Comparison of ENCODE assay signal across 28 cellular contexts in the genomic region with DNA sequence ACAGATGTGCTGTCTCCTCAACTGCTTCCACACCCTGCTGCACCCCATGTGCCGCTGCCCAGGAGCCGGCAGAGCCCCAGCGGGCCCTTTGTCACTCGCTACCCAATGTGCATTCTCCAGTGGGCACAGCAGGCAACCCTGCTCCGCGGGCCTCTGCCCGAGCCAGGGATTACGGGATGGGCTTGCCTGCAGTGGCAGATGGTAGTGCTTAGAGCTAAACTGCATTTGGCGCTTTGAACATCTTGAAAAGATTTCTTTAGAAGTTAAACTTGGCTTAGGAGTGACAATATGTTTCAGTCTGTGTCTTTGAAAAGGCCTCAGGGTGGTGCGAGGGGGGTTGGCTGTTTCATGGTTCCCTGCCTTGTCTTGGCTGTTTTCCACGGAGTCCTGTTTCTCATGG.
A peak's percentile ranks its signal among the peaks of the same experiment; 100 is the strongest.
DNase-seq lines count a peak whose midpoint lies in the region; ATAC-seq, FAIRE-seq and TF ChIP-seq lines count a peak whose summit lies in the region.
"Had no signal": no experiment of that assay in that cellular context is flagged by ENCODE, and none has a peak within 500 bp of the region (broad histone marks: within the 10 kb centered on the region; RNA-seq: fewer than 3 reads in every experiment).

No MANE protein-coding gene starts in this region.

- no peak for TF ChIP-seq CTCF in D721Med (IDR thresholded peaks at IDR 0.05; ENCODE audit: insufficient read depth, missing control alignments)

- 0 out of 2 replicates have a peak, but pooled peaks have one; percentile 16 for TF ChIP-seq RAD21 in Ishikawa (IDR thresholded peaks at IDR 0.05; ENCODE audit: low read depth)

- H3K9me3 Mint-ChIP-seq in stimulated activated naive CD8-positive, alpha-beta T cell treated with anti-CD3 and anti-CD28 coated beads, Interleukin-15, amount 100 ng/mL, for 72 hours = no peaks in the 10 kb centered on the region
- H3K9me3 Mint-ChIP-seq: activated naive CD8-positive, alpha-beta T cell treated with anti-CD3 and anti-CD28 coated beads, Interleukin-2, amount 10 ng/mL, durations not matched to agents 7 days and 5 days; activated T-cell treated with anti-CD3 and anti-CD28 coated beads, Interleukin-2, amount 50 U/mL, for 4 hours; CD8-positive, alpha-beta memory T cell; effector memory CD8-positive, alpha-beta T cell had no signal

- H3K4me1 Mint-ChIP-seq in stimulated activated naive CD8-positive, alpha-beta T cell treated with anti-CD3 and anti-CD28 coated beads, Interleukin-15, amount 100 ng/mL, for 72 hours = peaks cover 7% of the 10 kb centered on the region
- H3K4me1 Mint-ChIP-seq: CD8-positive, alpha-beta memory T cell had no signal

- DNase-seq in D721Med (ENCODE audit: insufficient read length, low spot score) (peak; percentile 94), NCI-H82 treated with DMSO at 0.1 percent for 48 hours (lab: John Stamatoyannopoulos, UW; ENCODE audit: unreplicated experiment) (peak; percentile 59), mesenteric fat pad (ENCODE audit: low spot score) (peak; percentile 57), DMS53 (lab: John Stamatoyannopoulos, UW) (no peak), OCI-M2 (lab: John Stamatoyannopoulos, UW; ENCODE audit: unreplicated experiment) (no peak)
- DNase-seq in stimulated activated naive CD8-positive, alpha-beta T cell treated with anti-CD3 and anti-CD28 coated beads, Interleukin-15, amount 100 ng/mL, for 72 hours = no peak
- DNase-seq: activated CD4-positive, alpha-beta T cell treated with anti-CD3 and anti-CD28 coated beads, Interleukin-2, amount 50 U/mL, for 1 hour; activated gamma-delta T cell treated with Interleukin-2 at 50 U/mL for 16 hours; activated naive CD8-positive, alpha-beta T cell treated with anti-CD3 and anti-CD28 coated beads, Interleukin-2, amount 10 ng/mL, durations not matched to agents 7 days and 5 days; activated T-cell treated with anti-CD3 and anti-CD28 coated beads, Interleukin-2, amount 50 U/mL, for 4 hours; BE2C; CD8-positive, alpha-beta memory T cell; effector memory CD8-positive, alpha-beta T cell; erythroblast; GDM1; GM23248; IMR-90; islet precursor cell; left ventricle myocardium inferior; mesenchymal stem cell; NCI-H146; right lobe of liver; spleen; stimulated activated CD4-positive, alpha-beta T cell treated with anti-CD3 and anti-CD28 coated beads, Interleukin-2, amount 100 ng/mL, for 24 hours; stomach had no signal

- no peak for FAIRE-seq in D721Med (lab: Jason Lieb, UNC)
- FAIRE-seq: urothelium cell line had no signal

- no peak for ATAC-seq in stimulated activated naive CD8-positive, alpha-beta T cell treated with anti-CD3 and anti-CD28 coated beads, Interleukin-15, amount 100 ng/mL, for 72 hours
- ATAC-seq: activated T-cell treated with anti-CD3 and anti-CD28 coated beads, Interleukin-2, amount 50 U/mL, for 4 hours; effector memory CD8-positive, alpha-beta T cell; right lobe of liver; WTC11 had no signal

- no peak overlapping the region for H3K27ac Mint-ChIP-seq in stimulated activated naive CD8-positive, alpha-beta T cell treated with anti-CD3 and anti-CD28 coated beads, Interleukin-15, amount 100 ng/mL, for 72 hours
- H3K27ac Mint-ChIP-seq: CD8-positive, alpha-beta memory T cell; effector memory CD8-positive, alpha-beta T cell; WTC11 had no signal

- peak; percentile 89 for TF ChIP-seq EP300 in Ishikawa (IDR thresholded peaks at IDR 0.05; ENCODE audit: borderline replicate concordance)

- no peak overlapping the region for H3K4me3 Mint-ChIP-seq in stimulated activated naive CD8-positive, alpha-beta T cell treated with anti-CD3 and anti-CD28 coated beads, Interleukin-15, amount 100 ng/mL, for 72 hours
- H3K4me3 Mint-ChIP-seq: activated naive CD8-positive, alpha-beta T cell treated with anti-CD3 and anti-CD28 coated beads, Interleukin-2, amount 10 ng/mL, durations not matched to agents 7 days and 5 days; activated T-cell treated with anti-CD3 and anti-CD28 coated beads, Interleukin-2, amount 50 U/mL, for 4 hours; CD8-positive, alpha-beta memory T cell; effector memory CD8-positive, alpha-beta T cell; WTC11 had no signal

- peaks cover 32% of the 10 kb centered on the region for H3K27me3 Mint-ChIP-seq in stimulated activated naive CD8-positive, alpha-beta T cell treated with anti-CD3 and anti-CD28 coated beads, Interleukin-15, amount 100 ng/mL, for 72 hours

TF ChIP-seq in Ishikawa, 13 proteins besides CTCF, POLR2A, EP300 and RAD21:
- TF ChIP-seq TEAD4 (IDR thresholded peaks at IDR 0.05) (peak; percentile 81), EGR1 (IDR thresholded peaks at IDR 0.05) (no peak), YY1 (IDR thresholded peaks at IDR 0.05; ENCODE audit: low read depth) (peak; percentile 23; the same call in 1 of the 2 replicates), NFIC (IDR thresholded peaks at IDR 0.05) (peak; percentile 94), CREB1 (IDR thresholded peaks at IDR 0.05; ENCODE audit: low read depth) (no peak), TCF12 (IDR thresholded peaks at IDR 0.05; ENCODE audit: low read depth) (peak; percentile 97), TAF1 (IDR thresholded peaks at IDR 0.05; ENCODE audit: low read depth) (no peak), FOXM1 (IDR thresholded peaks at IDR 0.05; ENCODE audit: borderline replicate concordance, low read depth) (peak; percentile 78), ZBTB7A (IDR thresholded peaks at IDR 0.05; ENCODE audit: low read depth) (no peak), CEBPB (IDR thresholded peaks at IDR 0.05) (0 out of 2 replicates have a peak, but pooled peaks have one; percentile 0)
- TF ChIP-seq, protein P1, sequence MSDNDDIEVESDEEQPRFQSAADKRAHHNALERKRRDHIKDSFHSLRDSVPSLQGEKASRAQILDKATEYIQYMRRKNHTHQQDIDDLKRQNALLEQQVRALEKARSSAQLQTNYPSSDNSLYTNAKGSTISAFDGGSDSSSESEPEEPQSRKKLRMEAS (IDR thresholded peaks at IDR 0.05) = 0 out of 2 replicates have a peak, but pooled peaks have one; percentile 54
- TF ChIP-seq, protein P2, sequence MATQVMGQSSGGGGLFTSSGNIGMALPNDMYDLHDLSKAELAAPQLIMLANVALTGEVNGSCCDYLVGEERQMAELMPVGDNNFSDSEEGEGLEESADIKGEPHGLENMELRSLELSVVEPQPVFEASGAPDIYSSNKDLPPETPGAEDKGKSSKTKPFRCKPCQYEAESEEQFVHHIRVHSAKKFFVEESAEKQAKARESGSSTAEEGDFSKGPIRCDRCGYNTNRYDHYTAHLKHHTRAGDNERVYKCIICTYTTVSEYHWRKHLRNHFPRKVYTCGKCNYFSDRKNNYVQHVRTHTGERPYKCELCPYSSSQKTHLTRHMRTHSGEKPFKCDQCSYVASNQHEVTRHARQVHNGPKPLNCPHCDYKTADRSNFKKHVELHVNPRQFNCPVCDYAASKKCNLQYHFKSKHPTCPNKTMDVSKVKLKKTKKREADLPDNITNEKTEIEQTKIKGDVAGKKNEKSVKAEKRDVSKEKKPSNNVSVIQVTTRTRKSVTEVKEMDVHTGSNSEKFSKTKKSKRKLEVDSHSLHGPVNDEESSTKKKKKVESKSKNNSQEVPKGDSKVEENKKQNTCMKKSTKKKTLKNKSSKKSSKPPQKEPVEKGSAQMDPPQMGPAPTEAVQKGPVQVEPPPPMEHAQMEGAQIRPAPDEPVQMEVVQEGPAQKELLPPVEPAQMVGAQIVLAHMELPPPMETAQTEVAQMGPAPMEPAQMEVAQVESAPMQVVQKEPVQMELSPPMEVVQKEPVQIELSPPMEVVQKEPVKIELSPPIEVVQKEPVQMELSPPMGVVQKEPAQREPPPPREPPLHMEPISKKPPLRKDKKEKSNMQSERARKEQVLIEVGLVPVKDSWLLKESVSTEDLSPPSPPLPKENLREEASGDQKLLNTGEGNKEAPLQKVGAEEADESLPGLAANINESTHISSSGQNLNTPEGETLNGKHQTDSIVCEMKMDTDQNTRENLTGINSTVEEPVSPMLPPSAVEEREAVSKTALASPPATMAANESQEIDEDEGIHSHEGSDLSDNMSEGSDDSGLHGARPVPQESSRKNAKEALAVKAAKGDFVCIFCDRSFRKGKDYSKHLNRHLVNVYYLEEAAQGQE (IDR thresholded peaks at IDR 0.05; ENCODE audit: low read depth) = no peak
- TF ChIP-seq, protein P3, sequence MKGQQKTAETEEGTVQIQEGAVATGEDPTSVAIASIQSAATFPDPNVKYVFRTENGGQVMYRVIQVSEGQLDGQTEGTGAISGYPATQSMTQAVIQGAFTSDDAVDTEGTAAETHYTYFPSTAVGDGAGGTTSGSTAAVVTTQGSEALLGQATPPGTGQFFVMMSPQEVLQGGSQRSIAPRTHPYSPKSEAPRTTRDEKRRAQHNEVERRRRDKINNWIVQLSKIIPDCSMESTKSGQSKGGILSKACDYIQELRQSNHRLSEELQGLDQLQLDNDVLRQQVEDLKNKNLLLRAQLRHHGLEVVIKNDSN (IDR thresholded peaks at IDR 0.05) = no peak

Comparison
In these comparisons a context has a peak if more than half of its experiments do, and no peak if none do; other contexts are left out.
1. DNase-seq: peak in D721Med (single experiment), NCI-H82 treated with DMSO at 0.1 percent for 48 hours (single experiment) and mesenteric fat pad (single experiment); none in stimulated activated naive CD8-positive, alpha-beta T cell treated with anti-CD3 and anti-CD28 coated beads, Interleukin-15, amount 100 ng/mL, for 72 hours (0 of 2), DMS53 (single experiment) and OCI-M2 (single experiment).